In genomic region chr20:63635431-63636141, GRCh38 we compare ENCODE assay signal across 9 cellular contexts. TPM values are rescaled to one million over a fixed set of nuclear protein-coding genes. Genes with fewer than 3 reads are reported as not detected.
DNase-seq lines count a peak whose midpoint lies in the region; ATAC-seq, FAIRE-seq and TF ChIP-seq lines count a peak whose summit lies in the region.
"Had no signal": no experiment of that assay in that cellular context is flagged by ENCODE, and none has a peak within 500 bp of the region (broad histone marks: within the 10 kb centered on the region; RNA-seq: fewer than 3 reads in every experiment).

No MANE protein-coding gene starts in this region.

- H3K27ac Mint-ChIP-seq in activated T-cell treated with anti-CD3 and anti-CD28 coated beads, Interleukin-2, amount 50 U/mL, for 72 hours = peak overlapping the region; percentile 93

- peaks cover 5% of the 10 kb centered on the region; the same call in 1 of the 2 replicates for H3F3A ChIP-seq in OCI-LY1 (ENCODE audit: insufficient read depth, low read length)

- peaks cover 0 to 5% of the 10 kb centered on the region in 2 donors for H3K36me3 Mint-ChIP-seq in activated T-cell treated with anti-CD3 and anti-CD28 coated beads, Interleukin-2, amount 50 U/mL, for 72 hours (ENCODE audit: insufficient read depth in 2 of 2)

- H3K79me2 ChIP-seq in OCI-LY1 (ENCODE audit: insufficient read depth, low read length) = no peaks in the 10 kb centered on the region

- H3K4me3 Mint-ChIP-seq in activated T-cell treated with anti-CD3 and anti-CD28 coated beads, Interleukin-2, amount 50 U/mL, for 72 hours = peak overlapping the region; percentile 72 to 84

- no peaks in the 10 kb centered on the region for H4K20me1 ChIP-seq in OCI-LY1 (ENCODE audit: insufficient read depth, low read length)

- peak overlapping the region; percentile 98 for H3K27ac ChIP-seq in OCI-LY1 (ENCODE audit: low read depth, low read length, poor library complexity, severe bottlenecking)
- H3K27ac ChIP-seq in small intestine (ENCODE audit: low read depth in 1 of 2, low read length in 1 of 2) = peak overlapping the region; percentile 24 to 67

- peak overlapping the region; percentile 50 for H3K4me2 ChIP-seq in OCI-LY1 (ENCODE audit: low read length)

- H3K9me3 ChIP-seq in OCI-LY1 (ENCODE audit: low read length) (no peaks in the 10 kb centered on the region), small intestine (ENCODE audit: control insufficient read depth, low read depth) (no peaks in the 10 kb centered on the region)

- 67 to 73% (median 69%) methylated on average over 15 of the region's 15 CpGs for WGBS in small intestine, 3 donors

- peak; percentile 73 for ATAC-seq in GM18511 (IDR thresholded peaks at IDR 0.05; ENCODE audit: unreplicated experiment)
- peak; percentile 82 to 85 for ATAC-seq in activated T-cell treated with anti-CD3 and anti-CD28 coated beads, Interleukin-2, amount 50 U/mL, for 72 hours (replicated peaks in 1 of 2)
- no peak for ATAC-seq in GM21515 (IDR thresholded peaks at IDR 0.05; ENCODE audit: unreplicated experiment)

- H3K4me1 ChIP-seq in OCI-LY1 (ENCODE audit: insufficient read depth, low read length, severe bottlenecking) = peaks cover 61% of the 10 kb centered on the region
- no peaks in the 10 kb centered on the region for H3K4me1 ChIP-seq in small intestine (ENCODE audit: control insufficient read depth in 2 of 2, insufficient read depth in 1 of 2, low read depth in 1 of 2, low read length in 1 of 2)

- H2AFZ ChIP-seq in OCI-LY1 (ENCODE audit: low read length) = no peak overlapping the region

- no peak for FAIRE-seq in small intestine (lab: Jason Lieb, UNC)

- H3K36me3 ChIP-seq in OCI-LY1 (ENCODE audit: insufficient read depth, low read length) (no peaks in the 10 kb centered on the region), small intestine (ENCODE audit: control insufficient read depth in 2 of 2, insufficient read depth in 2 of 2, low read length in 2 of 2) (no peaks in the 10 kb centered on the region)

- H3K27me3 Mint-ChIP-seq in activated T-cell treated with anti-CD3 and anti-CD28 coated beads, Interleukin-2, amount 50 U/mL, for 72 hours (ENCODE audit: low read depth) = no peaks in the 10 kb centered on the region

- H3K9ac ChIP-seq in OCI-LY1 (ENCODE audit: low read length) = peak overlapping the region; percentile 66

- H3K27me3 ChIP-seq in OCI-LY1 (ENCODE audit: insufficient read depth, low read length) (no peaks in the 10 kb centered on the region), small intestine (ENCODE audit: control insufficient read depth in 2 of 2, insufficient read depth in 2 of 2, low read length in 2 of 2) (no peaks in the 10 kb centered on the region)

- H3K9me2 ChIP-seq in OCI-LY1 (ENCODE audit: low read depth, low read length) = no peaks in the 10 kb centered on the region

- in situ Hi-C loops in G401 (cut with HindIII; ENCODE audit: low sequenced_read_pairs) = no loop called here

- peak overlapping the region; percentile 17 for H3K4me3 ChIP-seq in OCI-LY1 (ENCODE audit: low read depth, low read length, poor library complexity, severe bottlenecking)
- no peak overlapping the region for H3K4me3 ChIP-seq in small intestine (ENCODE audit: low read depth in 1 of 2, low read length in 2 of 2)

- H3K4me1 Mint-ChIP-seq in activated T-cell treated with anti-CD3 and anti-CD28 coated beads, Interleukin-2, amount 50 U/mL, for 72 hours (ENCODE audit: low read depth) = peaks cover 83% of the 10 kb centered on the region

- H3K9me3 Mint-ChIP-seq in activated T-cell treated with anti-CD3 and anti-CD28 coated beads, Interleukin-2, amount 50 U/mL, for 72 hours = peaks cover 0 to 3% of the 10 kb centered on the region in 2 donors

- DNase-seq in activated T-cell treated with anti-CD3 and anti-CD28 coated beads, Interleukin-2, amount 50 U/mL, for 72 hours = peak; percentile 77 to 78
- DNase-seq in small intestine = peak; percentile 54
- DNase-seq in HUDEP-2 (lab: John Stamatoyannopoulos, UW; ENCODE audit: unreplicated experiment in 76 of 76) = no peak
- DNase-seq in G401 (ENCODE audit: low spot score) = no peak
- DNase-seq in NCI-H446 treated with DMSO at 0.1 percent for 48 hours (lab: John Stamatoyannopoulos, UW) = no peak
- DNase-seq: NCI-H69 had no signal

- TF ChIP-seq CTCF in OCI-LY1 (IDR thresholded peaks at IDR 0.05; ENCODE audit: low read length) = no peak

RNA-seq across cellular contexts. Expression of gene GMEB2, which starts 8.7 kb away (rescaled TPM):
- total RNA-seq in activated T-cell treated with anti-CD3 and anti-CD28 coated beads, Interleukin-2, amount 50 U/mL, for 72 hours = 10 to 100 TPM; 17.5 to 22.8 TPM
- polyA plus RNA-seq in small intestine = 10 to 100 TPM in 1 of 3 donors, 1 to 10 TPM in 2; 8.4 to 10.4 (median 9.8) TPM
- 19.3 and 19.7 TPM in 2 replicates for total RNA-seq in G401 (2014; rRNA removed; shearing (Covaris generic))

RNA-seq across cellular contexts. Expression of gene STMN3, which starts 17.6 kb away (rescaled TPM):
- 10 to 100 TPM; 14.4 to 21.8 TPM for total RNA-seq in activated T-cell treated with anti-CD3 and anti-CD28 coated beads, Interleukin-2, amount 50 U/mL, for 72 hours
- polyA plus RNA-seq in small intestine = 10 to 100 TPM in 1 of 3 donors, 1 to 10 TPM in 2; 1.1 to 21.4 (median 3.5) TPM
- total RNA-seq in G401 (2014; rRNA removed; shearing (Covaris generic)) = 179 and 180 TPM in 2 replicates

RNA-seq across cellular contexts. Expression of gene RTEL1, which starts 22.5 kb away (rescaled TPM):
- total RNA-seq in activated T-cell treated with anti-CD3 and anti-CD28 coated beads, Interleukin-2, amount 50 U/mL, for 72 hours = 10 to 100 TPM; 26.8 to 34.6 TPM
- polyA plus RNA-seq in small intestine = 10 to 100 TPM in 2 of 3 donors, 1 to 10 TPM in 1; 3.5 to 15.0 (median 11.2) TPM
- total RNA-seq in G401 (2014; rRNA removed; shearing (Covaris generic)) = 18.5 and 18.7 TPM in 2 replicates

Comparison
In these comparisons a context has a peak if more than half of its experiments do, and no peak if none do; other contexts are left out.
1. DNase-seq: peak in activated T-cell treated with anti-CD3 and anti-CD28 coated beads, Interleukin-2, amount 50 U/mL, for 72 hours (2 of 2) and small intestine (single experiment); none in HUDEP-2 (0 of 76), G401 (single experiment) and NCI-H446 treated with DMSO at 0.1 percent for 48 hours (single experiment).